In the genomic region with DNA sequence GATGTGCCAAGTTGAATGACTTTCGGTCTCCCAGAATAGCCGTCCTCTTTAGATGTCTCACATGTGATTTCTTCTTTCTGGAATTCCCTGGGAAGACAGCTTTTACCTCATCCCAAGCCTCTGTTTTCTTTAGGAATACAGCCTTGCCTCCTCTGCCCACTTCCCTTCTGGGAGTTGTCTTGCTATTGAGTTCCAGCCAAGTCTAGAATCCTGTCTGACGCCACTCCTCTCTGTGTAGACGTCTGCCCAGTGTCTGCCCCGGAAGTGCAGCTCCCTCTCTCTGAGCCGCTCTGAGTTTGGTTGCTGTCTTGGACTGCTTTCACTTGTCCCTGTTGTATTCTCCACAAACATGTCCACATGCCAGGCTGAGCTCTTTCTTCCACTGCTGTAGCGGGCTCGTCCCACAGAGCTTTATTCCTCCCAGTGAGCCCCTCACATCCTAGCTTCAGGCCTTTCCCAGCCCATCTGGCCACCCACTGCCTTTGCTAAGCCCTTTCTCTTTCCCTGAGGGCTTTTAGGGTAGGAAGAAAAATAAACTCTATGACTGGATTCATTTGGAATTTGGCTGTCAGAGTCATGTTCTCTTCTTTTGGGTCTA, we compare ENCODE assay signal across 9 cellular contexts. TPM values are rescaled to one million over a fixed set of nuclear protein-coding genes. Genes with fewer than 3 reads are reported as not detected.
DNase-seq lines count a peak whose midpoint lies in the region; ATAC-seq and TF ChIP-seq lines count a peak whose summit lies in the region.
"Had no signal": no experiment of that assay in that cellular context is flagged by ENCODE, and none has a peak within 500 bp of the region (broad histone marks: within the 10 kb centered on the region; RNA-seq: fewer than 3 reads in every experiment).

No MANE protein-coding gene starts in this region.

- peak overlapping the region; percentile 82 to 88 for H3K27ac ChIP-seq in tibial artery

- WGBS in lower leg skin, 2 donors, result 12 to 27% methylated on average over 8 of the region's 8 CpGs

- no peak for ATAC-seq in GM21526 (IDR thresholded peaks at IDR 0.05; ENCODE audit: low FRiP score, unreplicated experiment)

- peaks cover 0 to 44% (median 39%) of the 10 kb centered on the region in 4 donors for H3K4me1 ChIP-seq in tibial artery

- peaks cover 12% of the 10 kb centered on the region for H3K9me3 Mint-ChIP-seq in chondrocyte (ENCODE audit: low read depth)

- H3K9me3 ChIP-seq in tibial artery, result peaks cover 0 to 6% (median 0%) of the 10 kb centered on the region in 3 donors

- no peak for TF ChIP-seq CTCF in chondrocyte (IDR thresholded peaks at IDR 0.05)
- TF ChIP-seq CTCF in lower leg skin (IDR thresholded peaks at IDR 0.05), result no peak
- no peak for TF ChIP-seq CTCF in tibial artery (IDR thresholded peaks at IDR 0.05)

- no peak for TF ChIP-seq POLR2A in lower leg skin (IDR thresholded peaks at IDR 0.05)

- peaks cover 6% of the 10 kb centered on the region for H3K36me3 Mint-ChIP-seq in chondrocyte (ENCODE audit: low read depth)

- no peaks in the 10 kb centered on the region for H3K27me3 Mint-ChIP-seq in chondrocyte (ENCODE audit: low read depth)

- intact Hi-C loops in lower leg skin (cut with DNase I; ENCODE audit: low total_unique reads), result no loop called here
- intact Hi-C loops in tibial artery (cut with DNase I; ENCODE audit: low total_unique reads), result no loop called here

- peaks cover 65% of the 10 kb centered on the region for H3K4me1 Mint-ChIP-seq in chondrocyte (ENCODE audit: low read depth)

- no peaks in the 10 kb centered on the region for H3K27me3 ChIP-seq in tibial artery

- no peak overlapping the region for H3K4me3 ChIP-seq in lower leg skin (ENCODE audit: low read depth, poor library complexity, severe bottlenecking)
- H3K4me3 ChIP-seq in tibial artery, result peak overlapping the region; percentile 22 to 50

- DNase-seq in NCI-H69 (lab: John Stamatoyannopoulos, UW) (peak; percentile 24), chondrocyte (ENCODE audit: low spot score) (peak; percentile 92), lower leg skin (ENCODE audit: low spot score in 2 of 2) (peak; percentile 54 to 89), tibial artery (peak; percentile 69 to 91), NCI-H748 treated with DMSO at 0.1 percent for 48 hours (lab: John Stamatoyannopoulos, UW) (no peak), NCI-H526 treated with DMSO at 0.1 percent for 48 hours (lab: John Stamatoyannopoulos, UW) (no peak), KG1 (lab: John Stamatoyannopoulos, UW) (no peak)
- DNase-seq: MV-4-11 had no signal

- H3K36me3 ChIP-seq in tibial artery, result no peaks in the 10 kb centered on the region

- peak overlapping the region; percentile 94 for H3K27ac Mint-ChIP-seq in chondrocyte (ENCODE audit: unreplicated experiment)

- H3K4me3 Mint-ChIP-seq in chondrocyte (ENCODE audit: unreplicated experiment), result peak overlapping the region; percentile 59

RNA-seq across cellular contexts. Expression of gene IGFBP7, which starts 9.0 kb away (rescaled TPM):
- total RNA-seq in chondrocyte, result 3,991 to 5,189 TPM (median 5,125 TPM) in 3 replicates
- total RNA-seq in lower leg skin, result 100 to 1,000 TPM; 122 to 324 (median 168) TPM

Comparison
In these comparisons a context has a peak if more than half of its experiments do, and no peak if none do; other contexts are left out.
1. DNase-seq: peak in NCI-H69 (single experiment), chondrocyte (single experiment), lower leg skin (2 of 2) and tibial artery (2 of 2); none in NCI-H748 treated with DMSO at 0.1 percent for 48 hours (single experiment), NCI-H526 treated with DMSO at 0.1 percent for 48 hours (single experiment) and KG1 (single experiment).
2. RNA of gene IGFBP7, which starts 9.0 kb away (total RNA-seq): 3,991 to 5,189 TPM in chondrocyte; 122 to 324 TPM in lower leg skin; every median in the first group is over 10 times any median in the second.